8 cellular contexts compared by ENCODE assay signal in the genomic region with DNA sequence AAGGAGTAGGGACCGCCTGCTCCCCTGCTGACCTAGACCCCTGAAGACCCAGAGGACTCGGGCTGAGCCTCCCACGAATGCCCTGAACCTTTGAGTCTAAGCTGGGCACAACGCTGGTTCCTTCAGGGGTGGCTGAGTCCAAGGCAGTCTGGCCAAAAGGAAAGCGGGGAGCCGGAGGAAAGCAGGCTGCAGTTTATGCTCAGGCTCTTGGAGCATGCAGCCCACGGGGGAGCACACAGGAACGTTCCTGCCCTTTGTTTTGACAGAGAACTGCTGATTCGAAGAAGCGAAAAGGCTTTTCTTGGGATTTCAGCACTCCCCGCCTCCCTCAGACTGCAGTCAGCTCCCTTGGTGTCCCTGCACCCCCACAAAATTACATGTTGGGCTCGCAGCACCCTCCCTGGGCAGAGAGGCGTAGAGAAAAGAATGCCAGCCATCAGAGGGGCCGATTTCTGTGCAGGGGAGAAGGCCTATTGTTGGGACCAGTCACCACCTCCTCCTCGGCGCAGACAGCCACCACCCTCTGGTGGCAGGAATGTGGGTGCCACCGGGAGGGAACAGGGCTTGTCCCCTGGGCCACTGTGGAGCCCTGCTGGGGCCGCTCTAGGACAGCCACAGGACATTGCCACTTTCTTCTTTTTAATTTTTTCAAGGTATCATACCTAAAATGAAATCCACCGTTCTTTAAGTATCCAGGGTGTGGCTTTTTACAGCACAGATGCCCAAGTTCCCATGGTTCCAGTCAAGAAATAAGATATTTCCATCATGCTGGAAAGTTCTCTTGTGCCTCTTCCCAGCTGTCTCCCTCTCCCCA.
DNase-seq lines count a peak whose midpoint lies in the region; ATAC-seq, FAIRE-seq and TF ChIP-seq lines count a peak whose summit lies in the region.

No MANE protein-coding gene starts in this region.

- H3K9ac ChIP-seq in mucosa of stomach (ENCODE audit: low read length) (peak overlapping the region; percentile 56), stomach smooth muscle (ENCODE audit: low read length in 2 of 2) (peak overlapping the region in 1 of 2 donors; percentile 51)

- H3K36me3 ChIP-seq in esophagus squamous epithelium, result no peaks in the 10 kb centered on the region
- no peaks in the 10 kb centered on the region for H3K36me3 ChIP-seq in mucosa of stomach (ENCODE audit: control insufficient read depth, insufficient read depth, low read length)
- no peaks in the 10 kb centered on the region for H3K36me3 ChIP-seq in stomach smooth muscle (ENCODE audit: control insufficient read depth in 2 of 2, insufficient read depth in 2 of 2, low read length in 2 of 2)

- no peak overlapping the region for H3K4me3 ChIP-seq in esophagus squamous epithelium
- H3K4me3 ChIP-seq in mucosa of stomach (ENCODE audit: low read length), result no peak overlapping the region
- H3K4me3 ChIP-seq in stomach smooth muscle (ENCODE audit: low read length in 2 of 2), result peak overlapping the region in 1 of 2 donors; percentile 15

- peak; percentile 77 to 97 (median 96) for TF ChIP-seq CTCF in esophagus squamous epithelium (IDR thresholded peaks at IDR 0.05)

- H3K9me3 ChIP-seq in esophagus squamous epithelium (no peaks in the 10 kb centered on the region), mucosa of stomach (ENCODE audit: control insufficient read depth, low read length) (no peaks in the 10 kb centered on the region), stomach smooth muscle (ENCODE audit: control insufficient read depth in 2 of 2, low read length in 2 of 2) (no peaks in the 10 kb centered on the region)

- H3K27ac ChIP-seq in esophagus squamous epithelium (peak overlapping the region; percentile 1 to 66 (median 56)), stomach smooth muscle (ENCODE audit: low read length) (peak overlapping the region; percentile 49)

- FAIRE-seq in H54 (lab: Jason Lieb, UNC), result no peak

- TF ChIP-seq POLR2A in H54 (IDR thresholded peaks at IDR 0.05; ENCODE audit: low read depth, low read length) (no peak), esophagus squamous epithelium (IDR thresholded peaks at IDR 0.05) (no peak)

- no peak for ATAC-seq in HG03342 (IDR thresholded peaks at IDR 0.05; ENCODE audit: unreplicated experiment)

- intact Hi-C loops in esophagus squamous epithelium (cut with DNase I), result loop anchor here (5.0 kb wide), 2 partner anchors 73 to 157 kb away; no protein-coding TSS in a partner anchor

- no peaks in the 10 kb centered on the region for H3K27me3 ChIP-seq in esophagus squamous epithelium
- no peaks in the 10 kb centered on the region for H3K27me3 ChIP-seq in mucosa of stomach (ENCODE audit: control insufficient read depth, insufficient read depth, low read length)
- H3K27me3 ChIP-seq in stomach smooth muscle (ENCODE audit: control insufficient read depth in 1 of 2, insufficient read depth in 2 of 2, low read length in 2 of 2), result no peaks in the 10 kb centered on the region

- peaks cover 0 to 34% (median 17%) of the 10 kb centered on the region in 3 donors for H3K4me1 ChIP-seq in esophagus squamous epithelium
- H3K4me1 ChIP-seq in mucosa of stomach (ENCODE audit: control insufficient read depth, insufficient read depth, low read length), result peaks cover 65% of the 10 kb centered on the region
- H3K4me1 ChIP-seq in stomach smooth muscle (ENCODE audit: control insufficient read depth, insufficient read depth, low read length), result peaks cover 32% of the 10 kb centered on the region

- peak; percentile 36 to 44 for DNase-seq in AML-193 (lab: John Stamatoyannopoulos, UW)
- peak; percentile 70 for DNase-seq in H54 (ENCODE audit: insufficient read length, low spot score)
- DNase-seq in NCI-H82 (lab: John Stamatoyannopoulos, UW), result peak; percentile 84
- peak; percentile 35 for DNase-seq in activated CD8-positive, alpha-beta memory T cell treated with anti-CD3 and anti-CD28 coated beads, Interleukin-2, amount 50 U/mL, for 4 hours
- no peak for DNase-seq in esophagus squamous epithelium (lab: John Stamatoyannopoulos, UW)

- 40 to 41% methylated on average over 11 to 13 of the region's 19 CpGs for WGBS in esophagus squamous epithelium, 2 donors
